In the genomic region with DNA sequence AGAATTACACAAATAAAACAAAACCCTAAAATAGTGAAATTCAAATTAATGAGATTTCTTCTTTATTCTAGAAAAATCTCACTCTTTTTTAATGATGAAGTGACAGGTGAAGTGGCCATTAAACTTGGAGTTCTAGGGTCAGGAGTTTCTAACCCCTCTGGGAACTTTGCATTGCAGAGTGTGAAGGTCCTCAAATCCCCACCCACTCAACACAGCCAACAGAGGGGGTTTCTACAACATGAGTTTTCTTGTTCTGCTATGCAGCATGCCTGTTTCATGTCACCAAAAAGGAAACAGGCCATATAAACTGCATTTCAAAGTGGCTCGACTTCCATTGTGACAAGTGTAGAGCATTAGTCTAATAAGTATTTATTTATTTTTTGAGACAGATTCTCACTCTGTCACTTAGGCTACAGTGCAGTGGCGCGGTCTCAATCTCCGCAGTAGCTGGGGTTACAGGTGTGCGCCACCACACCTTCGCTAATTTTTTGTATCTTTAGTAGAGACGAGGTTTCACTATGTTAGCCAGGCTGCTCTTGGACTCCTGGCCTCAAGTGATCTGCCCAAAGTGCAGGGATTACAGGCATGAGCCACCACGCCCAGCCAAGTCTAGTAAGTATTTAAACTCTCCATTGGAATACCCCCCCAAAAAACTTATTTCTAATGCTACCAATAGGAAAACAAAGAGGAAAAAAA, we compare ENCODE assay signal across 1 cellular context.
TF ChIP-seq lines count a peak whose summit lies in the region.

No MANE protein-coding gene starts in this region.

TF ChIP-seq in HepG2, 621 proteins besides CTCF, POLR2A, EP300 and RAD21 (continued from another document and continues in another):
- TF ChIP-seq PRPF4 (IDR thresholded peaks at IDR 0.05; ENCODE audit: low read depth, low read length, poor library complexity, severe bottlenecking): no peak
- no peak for TF ChIP-seq PAF1 (CRISPR knock-in tag; IDR thresholded peaks at IDR 0.05)
- no peak for TF ChIP-seq GATAD1 (CRISPR knock-in tag; IDR thresholded peaks at IDR 0.05)
- TF ChIP-seq GFI1 (CRISPR knock-in tag; IDR thresholded peaks at IDR 0.05; ENCODE audit: borderline replicate concordance): no peak
- no peak for TF ChIP-seq SRSF9 (IDR thresholded peaks at IDR 0.05; ENCODE audit: borderline replicate concordance, insufficient read depth, low read depth, low read length, poor library complexity, severe bottlenecking)
- TF ChIP-seq, protein P1, sequence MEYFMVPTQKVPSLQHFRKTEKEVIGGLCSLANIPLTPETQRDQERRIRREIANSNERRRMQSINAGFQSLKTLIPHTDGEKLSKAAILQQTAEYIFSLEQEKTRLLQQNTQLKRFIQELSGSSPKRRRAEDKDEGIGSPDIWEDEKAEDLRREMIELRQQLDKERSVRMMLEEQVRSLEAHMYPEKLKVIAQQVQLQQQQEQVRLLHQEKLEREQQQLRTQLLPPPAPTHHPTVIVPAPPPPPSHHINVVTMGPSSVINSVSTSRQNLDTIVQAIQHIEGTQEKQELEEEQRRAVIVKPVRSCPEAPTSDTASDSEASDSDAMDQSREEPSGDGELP (IDR thresholded peaks at IDR 0.05; ENCODE audit: borderline replicate concordance, low read depth): no peak
- TF ChIP-seq, protein P2, sequence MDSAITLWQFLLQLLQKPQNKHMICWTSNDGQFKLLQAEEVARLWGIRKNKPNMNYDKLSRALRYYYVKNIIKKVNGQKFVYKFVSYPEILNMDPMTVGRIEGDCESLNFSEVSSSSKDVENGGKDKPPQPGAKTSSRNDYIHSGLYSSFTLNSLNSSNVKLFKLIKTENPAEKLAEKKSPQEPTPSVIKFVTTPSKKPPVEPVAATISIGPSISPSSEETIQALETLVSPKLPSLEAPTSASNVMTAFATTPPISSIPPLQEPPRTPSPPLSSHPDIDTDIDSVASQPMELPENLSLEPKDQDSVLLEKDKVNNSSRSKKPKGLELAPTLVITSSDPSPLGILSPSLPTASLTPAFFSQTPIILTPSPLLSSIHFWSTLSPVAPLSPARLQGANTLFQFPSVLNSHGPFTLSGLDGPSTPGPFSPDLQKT (CRISPR knock-in tag; IDR thresholded peaks at IDR 0.05; ENCODE audit: borderline replicate concordance): no peak
- no peak for TF ChIP-seq HMG20A (CRISPR knock-in tag; IDR thresholded peaks at IDR 0.05; ENCODE audit: borderline replicate concordance)
- no peak for TF ChIP-seq NFKB2 (CRISPR knock-in tag; IDR thresholded peaks at IDR 0.05; ENCODE audit: borderline replicate concordance)
- TF ChIP-seq ZNF652 (CRISPR knock-in tag; IDR thresholded peaks at IDR 0.05; ENCODE audit: borderline replicate concordance, low read depth): no peak
- no peak for TF ChIP-seq ZNF772 (CRISPR knock-in tag; IDR thresholded peaks at IDR 0.05)
- TF ChIP-seq RBM22 (optimal IDR thresholded peaks at IDR 0.05; ENCODE audit: low read length): no peak
- TF ChIP-seq SALL1 (CRISPR knock-in tag; IDR thresholded peaks at IDR 0.05): 0 out of 2 replicates have a peak, but pooled peaks have one; percentile 35
- peak; percentile 17 for TF ChIP-seq TEAD3 (CRISPR knock-in tag; optimal IDR thresholded peaks at IDR 0.05; ENCODE audit: borderline replicate concordance)
- TF ChIP-seq NR2F1 (CRISPR knock-in tag; IDR thresholded peaks at IDR 0.05): no peak
- no peak for TF ChIP-seq KLF13 (CRISPR knock-in tag; IDR thresholded peaks at IDR 0.05)
- TF ChIP-seq ASH2L (IDR thresholded peaks at IDR 0.05; ENCODE audit: insufficient read length, low read depth, low read length): no peak
- no peak for TF ChIP-seq FOXK2 (IDR thresholded peaks at IDR 0.05)
- TF ChIP-seq SOX13 (IDR thresholded peaks at IDR 0.05): no peak
- 0 out of 4 replicates have a peak, but pooled peaks of 1 of the 2 experiments have one; percentile 7 for TF ChIP-seq SOX13 (CRISPR knock-in tag; conservative IDR thresholded peaks at IDR 0.05 in 1 of 2, IDR thresholded peaks at IDR 0.05 in 1 of 2)
- TF ChIP-seq NAIF1 (CRISPR knock-in tag; IDR thresholded peaks at IDR 0.05; ENCODE audit: borderline replicate concordance): no peak
- TF ChIP-seq ZNF703 (CRISPR knock-in tag; IDR thresholded peaks at IDR 0.05; ENCODE audit: borderline replicate concordance): no peak
- TF ChIP-seq CREM (IDR thresholded peaks at IDR 0.05): 0 out of 2 replicates have a peak, but pooled peaks have one; percentile 18
- TF ChIP-seq CREM (CRISPR knock-in tag; IDR thresholded peaks at IDR 0.05): no peak
- TF ChIP-seq, protein P3, sequence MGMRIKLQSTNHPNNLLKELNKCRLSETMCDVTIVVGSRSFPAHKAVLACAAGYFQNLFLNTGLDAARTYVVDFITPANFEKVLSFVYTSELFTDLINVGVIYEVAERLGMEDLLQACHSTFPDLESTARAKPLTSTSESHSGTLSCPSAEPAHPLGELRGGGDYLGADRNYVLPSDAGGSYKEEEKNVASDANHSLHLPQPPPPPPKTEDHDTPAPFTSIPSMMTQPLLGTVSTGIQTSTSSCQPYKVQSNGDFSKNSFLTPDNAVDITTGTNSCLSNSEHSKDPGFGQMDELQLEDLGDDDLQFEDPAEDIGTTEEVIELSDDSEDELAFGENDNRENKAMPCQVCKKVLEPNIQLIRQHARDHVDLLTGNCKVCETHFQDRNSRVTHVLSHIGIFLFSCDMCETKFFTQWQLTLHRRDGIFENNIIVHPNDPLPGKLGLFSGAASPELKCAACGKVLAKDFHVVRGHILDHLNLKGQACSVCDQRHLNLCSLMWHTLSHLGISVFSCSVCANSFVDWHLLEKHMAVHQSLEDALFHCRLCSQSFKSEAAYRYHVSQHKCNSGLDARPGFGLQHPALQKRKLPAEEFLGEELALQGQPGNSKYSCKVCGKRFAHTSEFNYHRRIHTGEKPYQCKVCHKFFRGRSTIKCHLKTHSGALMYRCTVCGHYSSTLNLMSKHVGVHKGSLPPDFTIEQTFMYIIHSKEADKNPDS (CRISPR knock-in tag; IDR thresholded peaks at IDR 0.05): no peak
- no peak for TF ChIP-seq MED8 (CRISPR knock-in tag; IDR thresholded peaks at IDR 0.05; ENCODE audit: insufficient replicate concordance)
- no peak for TF ChIP-seq ZNF460 (CRISPR knock-in tag; IDR thresholded peaks at IDR 0.05; ENCODE audit: borderline replicate concordance)
- TF ChIP-seq ELF1 (CRISPR knock-in tag; IDR thresholded peaks at IDR 0.05): no peak
- TF ChIP-seq, protein P4, sequence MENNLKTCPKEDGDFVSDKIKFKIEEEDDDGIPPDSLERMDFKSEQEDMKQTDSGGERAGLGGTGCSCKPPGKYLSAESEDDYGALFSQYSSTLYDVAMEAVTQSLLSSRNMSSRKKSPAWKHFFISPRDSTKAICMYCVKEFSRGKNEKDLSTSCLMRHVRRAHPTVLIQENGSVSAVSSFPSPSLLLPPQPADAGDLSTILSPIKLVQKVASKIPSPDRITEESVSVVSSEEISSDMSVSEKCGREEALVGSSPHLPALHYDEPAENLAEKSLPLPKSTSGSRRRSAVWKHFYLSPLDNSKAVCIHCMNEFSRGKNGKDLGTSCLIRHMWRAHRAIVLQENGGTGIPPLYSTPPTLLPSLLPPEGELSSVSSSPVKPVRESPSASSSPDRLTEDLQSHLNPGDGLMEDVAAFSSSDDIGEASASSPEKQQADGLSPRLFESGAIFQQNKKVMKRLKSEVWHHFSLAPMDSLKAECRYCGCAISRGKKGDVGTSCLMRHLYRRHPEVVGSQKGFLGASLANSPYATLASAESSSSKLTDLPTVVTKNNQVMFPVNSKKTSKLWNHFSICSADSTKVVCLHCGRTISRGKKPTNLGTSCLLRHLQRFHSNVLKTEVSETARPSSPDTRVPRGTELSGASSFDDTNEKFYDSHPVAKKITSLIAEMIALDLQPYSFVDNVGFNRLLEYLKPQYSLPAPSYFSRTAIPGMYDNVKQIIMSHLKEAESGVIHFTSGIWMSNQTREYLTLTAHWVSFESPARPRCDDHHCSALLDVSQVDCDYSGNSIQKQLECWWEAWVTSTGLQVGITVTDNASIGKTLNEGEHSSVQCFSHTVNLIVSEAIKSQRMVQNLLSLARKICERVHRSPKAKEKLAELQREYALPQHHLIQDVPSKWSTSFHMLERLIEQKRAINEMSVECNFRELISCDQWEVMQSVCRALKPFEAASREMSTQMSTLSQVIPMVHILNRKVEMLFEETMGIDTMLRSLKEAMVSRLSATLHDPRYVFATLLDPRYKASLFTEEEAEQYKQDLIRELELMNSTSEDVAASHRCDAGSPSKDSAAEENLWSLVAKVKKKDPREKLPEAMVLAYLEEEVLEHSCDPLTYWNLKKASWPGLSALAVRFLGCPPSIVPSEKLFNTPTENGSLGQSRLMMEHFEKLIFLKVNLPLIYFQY (CRISPR knock-in tag; IDR thresholded peaks at IDR 0.05; ENCODE audit: borderline replicate concordance): no peak
- no peak for TF ChIP-seq HOXA9 (CRISPR knock-in tag; IDR thresholded peaks at IDR 0.05; ENCODE audit: borderline replicate concordance)
- no peak for TF ChIP-seq GABPB1 (CRISPR knock-in tag; IDR thresholded peaks at IDR 0.05)
- no peak for TF ChIP-seq ZNF484 (CRISPR knock-in tag; IDR thresholded peaks at IDR 0.05; ENCODE audit: borderline replicate concordance, low read depth)
- TF ChIP-seq, protein P5, sequence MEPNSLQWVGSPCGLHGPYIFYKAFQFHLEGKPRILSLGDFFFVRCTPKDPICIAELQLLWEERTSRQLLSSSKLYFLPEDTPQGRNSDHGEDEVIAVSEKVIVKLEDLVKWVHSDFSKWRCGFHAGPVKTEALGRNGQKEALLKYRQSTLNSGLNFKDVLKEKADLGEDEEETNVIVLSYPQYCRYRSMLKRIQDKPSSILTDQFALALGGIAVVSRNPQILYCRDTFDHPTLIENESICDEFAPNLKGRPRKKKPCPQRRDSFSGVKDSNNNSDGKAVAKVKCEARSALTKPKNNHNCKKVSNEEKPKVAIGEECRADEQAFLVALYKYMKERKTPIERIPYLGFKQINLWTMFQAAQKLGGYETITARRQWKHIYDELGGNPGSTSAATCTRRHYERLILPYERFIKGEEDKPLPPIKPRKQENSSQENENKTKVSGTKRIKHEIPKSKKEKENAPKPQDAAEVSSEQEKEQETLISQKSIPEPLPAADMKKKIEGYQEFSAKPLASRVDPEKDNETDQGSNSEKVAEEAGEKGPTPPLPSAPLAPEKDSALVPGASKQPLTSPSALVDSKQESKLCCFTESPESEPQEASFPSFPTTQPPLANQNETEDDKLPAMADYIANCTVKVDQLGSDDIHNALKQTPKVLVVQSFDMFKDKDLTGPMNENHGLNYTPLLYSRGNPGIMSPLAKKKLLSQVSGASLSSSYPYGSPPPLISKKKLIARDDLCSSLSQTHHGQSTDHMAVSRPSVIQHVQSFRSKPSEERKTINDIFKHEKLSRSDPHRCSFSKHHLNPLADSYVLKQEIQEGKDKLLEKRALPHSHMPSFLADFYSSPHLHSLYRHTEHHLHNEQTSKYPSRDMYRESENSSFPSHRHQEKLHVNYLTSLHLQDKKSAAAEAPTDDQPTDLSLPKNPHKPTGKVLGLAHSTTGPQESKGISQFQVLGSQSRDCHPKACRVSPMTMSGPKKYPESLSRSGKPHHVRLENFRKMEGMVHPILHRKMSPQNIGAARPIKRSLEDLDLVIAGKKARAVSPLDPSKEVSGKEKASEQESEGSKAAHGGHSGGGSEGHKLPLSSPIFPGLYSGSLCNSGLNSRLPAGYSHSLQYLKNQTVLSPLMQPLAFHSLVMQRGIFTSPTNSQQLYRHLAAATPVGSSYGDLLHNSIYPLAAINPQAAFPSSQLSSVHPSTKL (CRISPR knock-in tag; IDR thresholded peaks at IDR 0.05): 0 out of 2 replicates have a peak, but pooled peaks have one; percentile 28
- TF ChIP-seq, protein P6, sequence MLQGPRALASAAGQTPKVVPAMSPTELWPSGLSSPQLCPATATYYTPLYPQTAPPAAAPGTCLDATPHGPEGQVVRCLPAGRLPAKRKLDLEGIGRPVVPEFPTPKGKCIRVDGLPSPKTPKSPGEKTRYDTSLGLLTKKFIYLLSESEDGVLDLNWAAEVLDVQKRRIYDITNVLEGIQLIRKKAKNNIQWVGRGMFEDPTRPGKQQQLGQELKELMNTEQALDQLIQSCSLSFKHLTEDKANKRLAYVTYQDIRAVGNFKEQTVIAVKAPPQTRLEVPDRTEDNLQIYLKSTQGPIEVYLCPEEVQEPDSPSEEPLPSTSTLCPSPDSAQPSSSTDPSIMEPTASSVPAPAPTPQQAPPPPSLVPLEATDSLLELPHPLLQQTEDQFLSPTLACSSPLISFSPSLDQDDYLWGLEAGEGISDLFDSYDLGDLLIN (CRISPR knock-in tag; IDR thresholded peaks at IDR 0.05; ENCODE audit: borderline replicate concordance): no peak
- TF ChIP-seq BCL6 (CRISPR knock-in tag; IDR thresholded peaks at IDR 0.05): no peak
- TF ChIP-seq, protein P7, sequence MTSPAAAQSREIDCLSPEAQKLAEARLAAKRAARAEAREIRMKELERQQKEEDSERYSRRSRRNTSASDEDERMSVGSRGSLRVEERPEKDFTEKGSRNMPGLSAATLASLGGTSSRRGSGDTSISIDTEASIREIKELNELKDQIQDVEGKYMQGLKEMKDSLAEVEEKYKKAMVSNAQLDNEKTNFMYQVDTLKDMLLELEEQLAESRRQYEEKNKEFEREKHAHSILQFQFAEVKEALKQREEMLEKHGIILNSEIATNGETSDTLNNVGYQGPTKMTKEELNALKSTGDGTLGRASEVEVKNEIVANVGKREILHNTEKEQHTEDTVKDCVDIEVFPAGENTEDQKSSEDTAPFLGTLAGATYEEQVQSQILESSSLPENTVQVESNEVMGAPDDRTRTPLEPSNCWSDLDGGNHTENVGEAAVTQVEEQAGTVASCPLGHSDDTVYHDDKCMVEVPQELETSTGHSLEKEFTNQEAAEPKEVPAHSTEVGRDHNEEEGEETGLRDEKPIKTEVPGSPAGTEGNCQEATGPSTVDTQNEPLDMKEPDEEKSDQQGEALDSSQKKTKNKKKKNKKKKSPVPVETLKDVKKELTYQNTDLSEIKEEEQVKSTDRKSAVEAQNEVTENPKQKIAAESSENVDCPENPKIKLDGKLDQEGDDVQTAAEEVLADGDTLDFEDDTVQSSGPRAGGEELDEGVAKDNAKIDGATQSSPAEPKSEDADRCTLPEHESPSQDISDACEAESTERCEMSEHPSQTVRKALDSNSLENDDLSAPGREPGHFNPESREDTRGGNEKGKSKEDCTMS (CRISPR knock-in tag; conservative IDR thresholded peaks at IDR 0.05): no peak
- TF ChIP-seq TOE1 (CRISPR knock-in tag; IDR thresholded peaks at IDR 0.05): no peak
- TF ChIP-seq TOPORS (CRISPR knock-in tag; IDR thresholded peaks at IDR 0.05): no peak
- TF ChIP-seq, protein P8, sequence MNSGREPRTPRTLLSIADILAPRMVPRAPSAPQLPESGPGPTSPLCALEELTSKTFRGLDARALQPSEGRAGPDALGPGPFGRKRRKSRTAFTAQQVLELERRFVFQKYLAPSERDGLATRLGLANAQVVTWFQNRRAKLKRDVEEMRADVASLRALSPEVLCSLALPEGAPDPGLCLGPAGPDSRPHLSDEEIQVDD (CRISPR knock-in tag; IDR thresholded peaks at IDR 0.05; ENCODE audit: borderline replicate concordance): no peak
- TF ChIP-seq, protein P9, sequence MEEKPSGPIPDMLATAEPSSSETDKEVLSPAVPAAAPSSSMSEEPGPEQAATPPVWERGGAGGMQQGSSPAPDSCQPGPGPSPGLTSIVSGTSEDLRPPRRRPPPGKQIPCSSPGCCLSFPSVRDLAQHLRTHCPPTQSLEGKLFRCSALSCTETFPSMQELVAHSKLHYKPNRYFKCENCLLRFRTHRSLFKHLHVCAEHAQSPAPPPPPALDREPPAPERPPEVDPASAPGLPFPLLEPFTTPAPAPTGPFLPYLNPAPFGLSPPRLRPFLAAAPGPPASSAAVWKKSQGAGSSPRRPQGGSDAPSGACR (CRISPR knock-in tag; IDR thresholded peaks at IDR 0.05): no peak
